In genomic region chr22:37345863-37346514, GRCh38 we compare ENCODE assay signal across 15 cellular contexts.
DNase-seq lines count a peak whose midpoint lies in the region; ATAC-seq and TF ChIP-seq lines count a peak whose summit lies in the region.
"Had no signal": no experiment of that assay in that cellular context is flagged by ENCODE, and none has a peak within 500 bp of the region (broad histone marks: within the 10 kb centered on the region; RNA-seq: fewer than 3 reads in every experiment).

No MANE protein-coding gene starts in this region.

- H3K27me3 Mint-ChIP-seq in Calu3 (ENCODE audit: unreplicated experiment): peaks cover 21% of the 10 kb centered on the region

- H3K27ac ChIP-seq in brain microvascular endothelial cell (no peak overlapping the region), OCI-LY7 (ENCODE audit: low read depth, low read length, poor library complexity, severe bottlenecking) (no peak overlapping the region)
- H3K27ac ChIP-seq: ascending aorta, SK-N-MC, thoracic aorta had no signal

- H3K9me2 ChIP-seq in OCI-LY7 (ENCODE audit: insufficient read depth, low read length): no peaks in the 10 kb centered on the region

- no peaks in the 10 kb centered on the region for H3K79me2 ChIP-seq in OCI-LY7 (ENCODE audit: insufficient read depth, low read depth, low read length)

- no peaks in the 10 kb centered on the region for H4K20me1 ChIP-seq in OCI-LY7 (ENCODE audit: insufficient read depth, low read length)

- CTCF ChIA-PET in Calu3 (lab: Charles Lee): interaction anchor here (0.6 kb wide), 1 partner anchor 86 kb away, joined by 3 read pairs; no protein-coding TSS in a partner anchor
- CTCF ChIA-PET in OCI-LY7 (lab: Charles Lee; ENCODE audit: unreplicated experiment): no interaction called here

- H3K27ac Mint-ChIP-seq in Calu3 (ENCODE audit: unreplicated experiment): no peak overlapping the region
- H3K27ac Mint-ChIP-seq: CD8-positive, alpha-beta T cell had no signal

- no peaks in the 10 kb centered on the region for H3K36me3 Mint-ChIP-seq in Calu3 (ENCODE audit: insufficient read depth, unreplicated experiment)
- H3K36me3 Mint-ChIP-seq: CD8-positive, alpha-beta T cell; natural killer cell had no signal

- POLR2A ChIA-PET in OCI-LY7 (lab: Charles Lee): interaction anchor here (0.7 kb wide), 2 partner anchors 12 to 225 kb away, joined by 3 read pairs; no protein-coding TSS in a partner anchor

- TF ChIP-seq CTCF in brain microvascular endothelial cell (IDR thresholded peaks at IDR 0.05; ENCODE audit: low read depth, low read length, missing control alignments): no peak
- no peak for TF ChIP-seq CTCF in Calu3 (IDR thresholded peaks at IDR 0.05; ENCODE audit: unreplicated experiment)
- no peak for TF ChIP-seq CTCF in OCI-LY7 (conservative IDR thresholded peaks at IDR 0.05; ENCODE audit: low read length)

- no peaks in the 10 kb centered on the region for H3K36me3 ChIP-seq in brain microvascular endothelial cell (replicated peaks)
- no peaks in the 10 kb centered on the region for H3K36me3 ChIP-seq in OCI-LY7 (ENCODE audit: insufficient read depth, low read length)
- H3K36me3 ChIP-seq: ascending aorta, thoracic aorta had no signal

- peak; percentile 91 for ATAC-seq in left colon
- ATAC-seq: CD8-positive, alpha-beta T cell; natural killer cell had no signal

- intact Hi-C loops in left colon (cut with DNase I, micrococcal nuclease) (no loop called here), Calu3 (cut with micrococcal nuclease; ENCODE audit: unreplicated experiment) (no loop called here), OCI-LY7 (cut with micrococcal nuclease; ENCODE audit: unreplicated experiment) (no loop called here)

- no peaks in the 10 kb centered on the region for H3K4me1 ChIP-seq in OCI-LY7 (ENCODE audit: insufficient read depth, low read length, poor library complexity, severe bottlenecking)
- H3K4me1 ChIP-seq: ascending aorta had no signal

- no peak overlapping the region for H3K4me3 Mint-ChIP-seq in Calu3 (ENCODE audit: low read depth, unreplicated experiment)
- H3K4me3 Mint-ChIP-seq: CD8-positive, alpha-beta T cell; natural killer cell had no signal

- H3K4me3 ChIP-seq in brain microvascular endothelial cell (ENCODE audit: low read depth, low read length) (no peak overlapping the region), OCI-LY7 (ENCODE audit: low read depth, low read length, poor library complexity, severe bottlenecking) (no peak overlapping the region)
- H3K4me3 ChIP-seq: ascending aorta, SK-N-MC, thoracic aorta had no signal

- peaks cover 13% of the 10 kb centered on the region for H3K27me3 ChIP-seq in brain microvascular endothelial cell (replicated peaks)
- H3K27me3 ChIP-seq: ascending aorta had no signal

- H2AFZ ChIP-seq in OCI-LY7 (ENCODE audit: low read length): no peak overlapping the region

- BruUV-seq in Calu3 (replicated peaks; lab: Mats Ljungman, UMichigan): no TSS peak
- BruUV-seq in OCI-LY7 (replicated peaks; lab: Mats Ljungman, UMichigan): no TSS peak

- H3K9me3 ChIP-seq in OCI-LY7 (ENCODE audit: low read length): no peaks in the 10 kb centered on the region
- H3K9me3 ChIP-seq: ascending aorta, thoracic aorta had no signal

- in situ Hi-C loops in brain microvascular endothelial cell (cut with HindIII; ENCODE audit: low pct_ligation_motif_present, low sequenced_read_pairs): no loop called here

- no peak overlapping the region for H3K4me2 ChIP-seq in OCI-LY7 (ENCODE audit: low read length)

- peaks cover 1% of the 10 kb centered on the region for H3K4me1 Mint-ChIP-seq in Calu3 (ENCODE audit: low read depth, unreplicated experiment)
- H3K4me1 Mint-ChIP-seq: natural killer cell had no signal

- H3K9me3 Mint-ChIP-seq in Calu3 (ENCODE audit: low read depth, unreplicated experiment): no peaks in the 10 kb centered on the region
- H3K9me3 Mint-ChIP-seq: CD8-positive, alpha-beta T cell; natural killer cell had no signal

- DNase-seq in AG08396 (ENCODE audit: low spot score) (peak; percentile 81), HS-27A (ENCODE audit: low read depth) (peak; percentile 82), brain microvascular endothelial cell (peak; percentile 87), left colon (peak; percentile 40 to 44), Calu3 (no peak), medulla oblongata (ENCODE audit: extremely low spot score) (no peak), OCI-LY7 (ENCODE audit: low spot score) (no peak)
- no peak for DNase-seq in stimulated activated CD4-positive, alpha-beta T cell treated with anti-CD3 and anti-CD28 coated beads, Interleukin-15, amount 100 ng/mL, for 24 hours
- DNase-seq: CD8-positive, alpha-beta T cell; natural killer cell; NCI-H2081 treated with DMSO at 0.1 percent for 48 hours; stimulated activated CD4-positive, alpha-beta T cell treated with anti-CD3 and anti-CD28 coated beads, Interleukin-4, amount 100 ng/mL, for 4 hours had no signal

Comparison
In these comparisons a context has a peak if more than half of its experiments do, and no peak if none do; other contexts are left out.
1. DNase-seq: peak in AG08396 (single experiment), HS-27A (single experiment), brain microvascular endothelial cell (single experiment) and left colon (2 of 2); none in Calu3 (single experiment), medulla oblongata (single experiment), OCI-LY7 (single experiment) and stimulated activated CD4-positive, alpha-beta T cell treated with anti-CD3 and anti-CD28 coated beads, Interleukin-15, amount 100 ng/mL, for 24 hours (single experiment).